ENCODE assay signal across 8 cellular contexts in genomic region chr2:144938308-144938709, GRCh38.
A peak's percentile ranks its signal among the peaks of the same experiment; 100 is the strongest.
DNase-seq lines count a peak whose midpoint lies in the region; ATAC-seq, FAIRE-seq and TF ChIP-seq lines count a peak whose summit lies in the region.

No MANE protein-coding gene starts in this region.

- intact Hi-C loops in HCT116 (cut with micrococcal nuclease), result no loop called here
- intact Hi-C loops in kidney (cut with DNase I), result no loop called here

- H3K36me3 ChIP-seq in HCT116 (ENCODE audit: control insufficient read depth in 1 of 2, insufficient read depth in 2 of 2, low read length in 2 of 2), result no peaks in the 10 kb centered on the region
- H3K36me3 ChIP-seq in kidney (ENCODE audit: control insufficient read depth in 1 of 2, insufficient read depth in 2 of 2, low read length in 2 of 2), result no peaks in the 10 kb centered on the region
- H3K36me3 ChIP-seq in smooth muscle cell (ENCODE audit: low read depth), result no peaks in the 10 kb centered on the region
- no peaks in the 10 kb centered on the region for H3K36me3 ChIP-seq in Karpas-422 (ENCODE audit: insufficient read depth, low read length)

- H4K20me1 ChIP-seq in HCT116 (ENCODE audit: insufficient read depth) (no peaks in the 10 kb centered on the region), smooth muscle cell (ENCODE audit: low read depth) (no peaks in the 10 kb centered on the region), Karpas-422 (ENCODE audit: insufficient read depth, low read depth, low read length) (no peaks in the 10 kb centered on the region)

- peak overlapping the region; percentile 52 for H3K4me2 ChIP-seq in HCT116 (ENCODE audit: low read length)
- H3K4me2 ChIP-seq in smooth muscle cell, result peak overlapping the region; percentile 80
- H3K4me2 ChIP-seq in Karpas-422 (ENCODE audit: low read depth, low read length, poor library complexity, severe bottlenecking), result no peak overlapping the region

- H3K9me2 ChIP-seq in HCT116 (ENCODE audit: insufficient read depth) (no peaks in the 10 kb centered on the region), Karpas-422 (replicated peaks; ENCODE audit: insufficient read depth, low read length) (no peaks in the 10 kb centered on the region)

- H3K27me3 ChIP-seq in HCT116 (ENCODE audit: insufficient read depth, low read length) (no peaks in the 10 kb centered on the region), smooth muscle cell (ENCODE audit: low read depth) (no peaks in the 10 kb centered on the region), Karpas-422 (ENCODE audit: low read length) (no peaks in the 10 kb centered on the region)

- RAD21 ChIA-PET in HCT116 (lab: Charles Lee; ENCODE audit: low non-redundant PET in 1 of 2, low total read pairs in 2 of 2, uncharacterized antibody in 2 of 2, unreplicated experiment in 2 of 2), result no interaction called here

- peaks cover 16% of the 10 kb centered on the region for H3F3A ChIP-seq in smooth muscle cell (ENCODE audit: low read depth)

- H2AFZ ChIP-seq in HCT116 (ENCODE audit: low read depth, low read length, poor library complexity, severe bottlenecking) (peak overlapping the region; percentile 20), smooth muscle cell (ENCODE audit: low read depth) (peak overlapping the region; percentile 28), Karpas-422 (ENCODE audit: low read length) (no peak overlapping the region)

- no peak for DNase-seq in HCT116 (ENCODE audit: low read depth, low spot score)
- peak; percentile 68 for DNase-seq in brain pericyte (ENCODE audit: low read depth, low spot score)
- DNase-seq in kidney, result no peak
- no peak for DNase-seq in smooth muscle cell (lab: John Stamatoyannopoulos, UW; ENCODE audit: unreplicated experiment)
- no peak for DNase-seq in Ammon's horn (ENCODE audit: low spot score)
- no peak for DNase-seq in Karpas-422

- no peak for ATAC-seq in HCT116
- no peak for ATAC-seq in GM18505 (IDR thresholded peaks at IDR 0.05; ENCODE audit: unreplicated experiment)
- ATAC-seq in HG03039 (IDR thresholded peaks at IDR 0.05; ENCODE audit: unreplicated experiment), result no peak

- 4% methylated on average over 2 of the region's 2 CpGs for WGBS in smooth muscle cell (ENCODE audit: low lambda C conversion rate)

- no peak overlapping the region for H3K9ac ChIP-seq in HCT116 (ENCODE audit: low read length)
- no peak overlapping the region for H3K9ac ChIP-seq in kidney (ENCODE audit: low read length in 2 of 2)
- no peak overlapping the region for H3K9ac ChIP-seq in smooth muscle cell (ENCODE audit: low read depth)
- H3K9ac ChIP-seq in Karpas-422 (ENCODE audit: low read length), result no peak overlapping the region

- CTCF ChIA-PET in HCT116 (lab: Charles Lee), result no interaction called here

- H3K9me3 ChIP-seq in HCT116 (ENCODE audit: control insufficient read depth in 1 of 2, insufficient read depth in 1 of 2, low read depth in 1 of 2, low read length in 2 of 2), result no peaks in the 10 kb centered on the region
- no peaks in the 10 kb centered on the region for H3K9me3 ChIP-seq in kidney (ENCODE audit: control insufficient read depth in 1 of 2, low read length in 2 of 2)
- H3K9me3 ChIP-seq in smooth muscle cell (replicated peaks; ENCODE audit: low read depth), result no peaks in the 10 kb centered on the region
- H3K9me3 ChIP-seq in Karpas-422 (ENCODE audit: low read length), result no peaks in the 10 kb centered on the region

- TF ChIP-seq POLR2A in HCT116 (IDR thresholded peaks at IDR 0.05; ENCODE audit: borderline replicate concordance, extremely low read depth, insufficient read depth, insufficient read length) (no peak), GM18505 (IDR thresholded peaks at IDR 0.05; ENCODE audit: borderline replicate concordance, extremely low read depth, insufficient read depth, insufficient read length) (no peak)

- peak; percentile 98 for FAIRE-seq in kidney (lab: Jason Lieb, UNC)

- POLR2A ChIA-PET in HCT116 (lab: Charles Lee), result no interaction called here

- no TSS peak for BruUV-seq in HCT116 (replicated peaks; lab: Mats Ljungman, UMichigan)

- TF ChIP-seq RAD21 in HCT116 (IDR thresholded peaks at IDR 0.05; ENCODE audit: low read depth), result no peak

- TF ChIP-seq CTCF in HCT116 (IDR thresholded peaks at IDR 0.05 in 2 of 3, conservative IDR thresholded peaks at IDR 0.05 in 1 of 3; ENCODE audit: borderline replicate concordance in 1 of 3, insufficient read depth in 1 of 3, low read depth in 2 of 3, low read length in 2 of 3) (no peak), kidney (IDR thresholded peaks at IDR 0.05; ENCODE audit: borderline replicate concordance, extremely low read depth, insufficient read depth) (no peak), smooth muscle cell (IDR thresholded peaks at IDR 0.05; ENCODE audit: borderline replicate concordance, insufficient read depth, poor library complexity, severe bottlenecking) (no peak)

- H3K27ac ChIP-seq in HCT116 (ENCODE audit: low read depth, low read length) (no peak overlapping the region), kidney (ENCODE audit: low read depth in 2 of 2, low read length in 2 of 2) (peak overlapping the region; percentile 55 to 68), smooth muscle cell (ENCODE audit: low read depth) (peak overlapping the region; percentile 70), Karpas-422 (ENCODE audit: low read length) (no peak overlapping the region)

- H3K79me2 ChIP-seq in HCT116 (ENCODE audit: insufficient read depth, low read length) (no peaks in the 10 kb centered on the region), smooth muscle cell (ENCODE audit: low read depth) (no peaks in the 10 kb centered on the region), Karpas-422 (ENCODE audit: low read length) (no peaks in the 10 kb centered on the region)

- H3K4me1 ChIP-seq in HCT116 (ENCODE audit: control insufficient read depth in 1 of 2, insufficient read depth in 2 of 2, low read length in 2 of 2), result peaks cover 0 to 9% of the 10 kb centered on the region in 2 experiments; a peak in 2 of 4 replicates
- H3K4me1 ChIP-seq in kidney (ENCODE audit: control insufficient read depth in 1 of 2, insufficient read depth in 1 of 2, low read depth in 1 of 2, low read length in 2 of 2), result peaks cover 0 to 7% of the 10 kb centered on the region in 2 donors
- H3K4me1 ChIP-seq in smooth muscle cell (ENCODE audit: low read depth), result peaks cover 17% of the 10 kb centered on the region
- H3K4me1 ChIP-seq in Karpas-422 (ENCODE audit: low read length), result peaks cover 10% of the 10 kb centered on the region

- H3K4me3 ChIP-seq in HCT116 (replicated peaks in 1 of 2; ENCODE audit: low read depth in 1 of 2, low read length in 2 of 2) (no peak overlapping the region), kidney (ENCODE audit: low read length in 2 of 2) (peak overlapping the region; percentile 3 to 40), smooth muscle cell (peak overlapping the region; percentile 12), Karpas-422 (ENCODE audit: low read length) (no peak overlapping the region)

TF ChIP-seq in HCT116, 20 proteins besides CTCF, POLR2A, EP300 and RAD21:
- TF ChIP-seq, protein P1, sequence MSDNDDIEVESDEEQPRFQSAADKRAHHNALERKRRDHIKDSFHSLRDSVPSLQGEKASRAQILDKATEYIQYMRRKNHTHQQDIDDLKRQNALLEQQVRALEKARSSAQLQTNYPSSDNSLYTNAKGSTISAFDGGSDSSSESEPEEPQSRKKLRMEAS (IDR thresholded peaks at IDR 0.05), result no peak
- TF ChIP-seq EZH2 (IDR thresholded peaks at IDR 0.05) (no peak), ZNF274 (IDR thresholded peaks at IDR 0.05; ENCODE audit: low read depth, low read length) (no peak), SRF (IDR thresholded peaks at IDR 0.05; ENCODE audit: low read depth) (no peak), ATF3 (IDR thresholded peaks at IDR 0.05) (no peak), CBX3 (IDR thresholded peaks at IDR 0.05; ENCODE audit: low read depth) (no peak), ELF1 (IDR thresholded peaks at IDR 0.05; ENCODE audit: borderline replicate concordance, low read depth) (no peak), TCF7L2 (IDR thresholded peaks at IDR 0.05; ENCODE audit: borderline replicate concordance, extremely low read depth, insufficient read depth, insufficient read length) (no peak)
TF ChIP-seq in HCT116: peak in this region for 0.

Comparison
In these comparisons a context has a peak if more than half of its experiments do, and no peak if none do; other contexts are left out.
1. H3K27ac ChIP-seq: peak in kidney (2 of 2) and smooth muscle cell (single experiment); none in HCT116 (single experiment) and Karpas-422 (single experiment).
2. H3K4me3 ChIP-seq: peak in kidney (2 of 2) and smooth muscle cell (single experiment); none in HCT116 (0 of 2) and Karpas-422 (single experiment).